In the genomic region with DNA sequence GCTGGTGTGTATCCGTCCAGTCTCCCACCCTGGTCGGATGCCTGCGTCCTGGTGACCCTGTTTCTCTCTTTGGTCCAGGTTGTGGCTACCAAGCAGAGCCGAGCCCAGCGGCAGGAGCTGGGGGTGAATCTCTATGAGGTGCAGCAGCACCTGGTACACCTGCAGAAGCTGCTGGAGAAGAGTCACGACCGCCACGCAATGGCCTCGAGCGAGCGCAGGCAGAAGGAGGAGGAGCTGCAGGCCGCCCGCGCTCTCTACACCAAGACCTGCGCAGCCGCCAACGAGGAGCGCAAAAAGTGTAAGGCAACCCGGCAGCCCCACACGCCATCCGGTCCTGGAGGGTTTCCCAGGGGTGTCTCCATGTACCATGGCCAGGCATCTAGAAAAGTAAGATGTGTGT, we compare ENCODE assay signal across 36 cellular contexts. TPM values are rescaled to one million over a fixed set of nuclear protein-coding genes. Genes with fewer than 3 reads are reported as not detected.
"Had no signal": no experiment of that assay in that cellular context is flagged by ENCODE, and none has a peak within 500 bp of the region (broad histone marks: within the 10 kb centered on the region; RNA-seq: fewer than 3 reads in every experiment).

No MANE protein-coding gene starts in this region.

- H3K36me3 Mint-ChIP-seq: activated CD4-positive, alpha-beta memory T cell treated with anti-CD3 and anti-CD28 coated beads for 36 hours; activated naive CD4-positive, alpha-beta T cell treated with anti-CD3 and anti-CD28 coated beads, Interleukin-2, amount 10 ng/mL, durations not matched to agents 7 days and 5 days; activated naive CD4-positive, alpha-beta T cell treated with anti-CD3 and anti-CD28 coated beads, Interleukin-2, amount 50 U/mL, for 24 hours; activated naive CD8-positive, alpha-beta T cell; activated naive CD8-positive, alpha-beta T cell treated with anti-CD3 and anti-CD28 coated beads, Interleukin-2, amount 10 ng/mL, durations not matched to agents 7 days and 5 days had no signal

- H3K4me1 Mint-ChIP-seq: activated B cell treated with CpG ODN at 0.5 μM for 24 hours; activated CD4-positive, alpha-beta T cell treated with anti-CD3 and anti-CD28 coated beads, Interleukin-2, amount 10 ng/mL, durations not matched to agents 24 days and 14 days; activated naive CD4-positive, alpha-beta T cell treated with anti-CD3 and anti-CD28 coated beads, Interleukin-2, amount 10 ng/mL, durations not matched to agents 7 days and 5 days; activated naive CD4-positive, alpha-beta T cell treated with anti-CD3 and anti-CD28 coated beads, Interleukin-2, amount 50 U/mL, for 24 hours; activated naive CD8-positive, alpha-beta T cell treated with anti-CD3 and anti-CD28 coated beads, Interleukin-2, amount 50 U/mL, for 24 hours had no signal

- FAIRE-seq: bronchial epithelial cell, TTC549 had no signal

- DNase-seq: activated B cell treated with CpG ODN at 0.5 μM for 24 hours; activated CD4-positive, alpha-beta memory T cell treated with anti-CD3 and anti-CD28 coated beads for 36 hours; activated CD4-positive, alpha-beta T cell treated with anti-CD3 and anti-CD28 coated beads for 4 hours; activated CD4-positive, alpha-beta T cell treated with anti-CD3 and anti-CD28 coated beads, Interleukin-2, amount 10 ng/mL, durations not matched to agents 24 days and 14 days; activated CD4-positive, alpha-beta T cell treated with anti-CD3 and anti-CD28 coated beads, Interleukin-2, amount 50 U/mL, for 1 hour; activated CD4-positive, alpha-beta T cell treated with anti-CD3 and anti-CD28 coated beads, Interleukin-2, amount 50 U/mL, for 4 hours; activated CD4-positive, CD25-positive, alpha-beta regulatory T cell treated with anti-CD3 and anti-CD28 coated beads, Interleukin-2, amount 50 U/mL, for 72 hours; activated CD8-positive, alpha-beta memory T cell treated with anti-CD3 and anti-CD28 coated beads, Interleukin-2, amount 50 U/mL, for 4 hours; activated CD8-positive, alpha-beta T cell treated with anti-CD3 and anti-CD28 coated beads for 36 hours; activated effector memory CD4-positive, alpha-beta T cell treated with Interleukin-2 at 50 U/mL for 16 hours; activated gamma-delta T cell; activated naive CD4-positive, alpha-beta T cell treated with anti-CD3 and anti-CD28 coated beads, Interleukin-2, amount 10 ng/mL, durations not matched to agents 7 days and 5 days; activated naive CD4-positive, alpha-beta T cell treated with Interleukin-2 at 50 U/mL for 16 hours; activated naive CD8-positive, alpha-beta T cell treated with anti-CD3 and anti-CD28 coated beads, Interleukin-2, amount 10 ng/mL, durations not matched to agents 7 days and 5 days; activated naive CD8-positive, alpha-beta T cell treated with anti-CD3 and anti-CD28 coated beads, Interleukin-2, amount 50 U/mL, for 24 hours; activated T-cell treated with anti-CD3 and anti-CD28 coated beads for 4 hours; activated T-cell treated with anti-CD3 and anti-CD28 coated beads, Interleukin-2, amount 50 U/mL, for 1 hour; activated T-cell treated with anti-CD3 and anti-CD28 coated beads, Interleukin-2, amount 50 U/mL, for 4 hours; activated T-cell treated with anti-CD3 and anti-CD28 coated beads, Interleukin-2, amount 50 U/mL, for 72 hours; amygdala; anterior cingulate cortex; central memory CD4-positive, alpha-beta T cell; T-helper 1 cell; T-helper 2 cell; T-helper 9 cell had no signal

- H3K27ac Mint-ChIP-seq: activated B cell treated with CpG ODN at 0.5 μM for 24 hours; activated CD4-positive, alpha-beta memory T cell treated with anti-CD3 and anti-CD28 coated beads for 36 hours; activated CD4-positive, alpha-beta T cell treated with anti-CD3 and anti-CD28 coated beads, Interleukin-2, amount 10 ng/mL, durations not matched to agents 24 days and 14 days; activated CD8-positive, alpha-beta T cell treated with anti-CD3 and anti-CD28 coated beads for 36 hours; activated naive CD4-positive, alpha-beta T cell treated with anti-CD3 and anti-CD28 coated beads, Interleukin-2, amount 10 ng/mL, durations not matched to agents 7 days and 5 days; activated naive CD4-positive, alpha-beta T cell treated with anti-CD3 and anti-CD28 coated beads, Interleukin-2, amount 50 U/mL, for 24 hours; activated naive CD8-positive, alpha-beta T cell; activated naive CD8-positive, alpha-beta T cell treated with anti-CD3 and anti-CD28 coated beads, Interleukin-2, amount 10 ng/mL, durations not matched to agents 7 days and 5 days; activated naive CD8-positive, alpha-beta T cell treated with anti-CD3 and anti-CD28 coated beads, Interleukin-2, amount 50 U/mL, for 24 hours; activated T-cell treated with anti-CD3 and anti-CD28 coated beads, Interleukin-2, amount 50 U/mL, for 72 hours; activated T-helper 2 cell treated with anti-CD3 and anti-CD28 coated beads, Interferon-gamma antibody, Interleukin-2, Interleukin-4, amounts not matched to agents 10 μg/mL and 5 μg/mL and 100 μg/mL, durations not matched to agents 14 hours and 24 hours and 36 hours; brain; T-helper 1 cell treated with Interleukin-12 subunit alpha and Interleukin-12 subunit beta and Interleukin-4 antibody, amounts not matched to agents 30 μg/mL and 1 μg/mL, for 36 hours; T-helper 2 cell treated with Interferon-gamma antibody and Interleukin-4, amounts not matched to agents 5 μg/mL and 100 μg/mL, for 36 hours had no signal

- ATAC-seq: activated CD8-positive, alpha-beta T cell treated with anti-CD3 and anti-CD28 coated beads for 36 hours; activated naive CD8-positive, alpha-beta T cell treated with anti-CD3 and anti-CD28 coated beads, Interleukin-2, amount 50 U/mL, for 24 hours; activated T-cell treated with anti-CD3 and anti-CD28 coated beads, Interleukin-2, amount 50 U/mL, for 4 hours; activated T-cell treated with anti-CD3 and anti-CD28 coated beads, Interleukin-2, amount 50 U/mL, for 72 hours had no signal

- H3K4me1 ChIP-seq: ascending aorta had no signal

- H3K27me3 ChIP-seq: ascending aorta, cardiac muscle cell had no signal

- H3K4me3 Mint-ChIP-seq: activated B cell treated with CpG ODN at 0.5 μM for 24 hours; activated CD4-positive, alpha-beta memory T cell treated with anti-CD3 and anti-CD28 coated beads for 36 hours; activated CD4-positive, alpha-beta T cell treated with anti-CD3 and anti-CD28 coated beads, Interleukin-2, amount 10 ng/mL, durations not matched to agents 24 days and 14 days; activated CD8-positive, alpha-beta T cell treated with anti-CD3 and anti-CD28 coated beads for 36 hours; activated naive CD4-positive, alpha-beta T cell treated with anti-CD3 and anti-CD28 coated beads, Interleukin-2, amount 10 ng/mL, durations not matched to agents 7 days and 5 days; activated naive CD4-positive, alpha-beta T cell treated with anti-CD3 and anti-CD28 coated beads, Interleukin-2, amount 50 U/mL, for 24 hours; activated naive CD8-positive, alpha-beta T cell; activated naive CD8-positive, alpha-beta T cell treated with anti-CD3 and anti-CD28 coated beads, Interleukin-2, amount 10 ng/mL, durations not matched to agents 7 days and 5 days; activated naive CD8-positive, alpha-beta T cell treated with anti-CD3 and anti-CD28 coated beads, Interleukin-2, amount 50 U/mL, for 24 hours; activated T-cell treated with anti-CD3 and anti-CD28 coated beads, Interleukin-2, amount 50 U/mL, for 4 hours; activated T-cell treated with anti-CD3 and anti-CD28 coated beads, Interleukin-2, amount 50 U/mL, for 72 hours; brain; T-helper 1 cell treated with Interleukin-12 subunit alpha and Interleukin-12 subunit beta and Interleukin-4 antibody, amounts not matched to agents 30 μg/mL and 1 μg/mL, for 36 hours; T-helper 2 cell treated with Interferon-gamma antibody and Interleukin-4, amounts not matched to agents 5 μg/mL and 100 μg/mL, for 36 hours had no signal

- H3K4me3 ChIP-seq: ascending aorta, cardiac muscle cell had no signal

- H3K9me3 ChIP-seq: ascending aorta had no signal

- H3K27ac ChIP-seq: ascending aorta, cardiac muscle cell, VCaP had no signal

- H3K27me3 Mint-ChIP-seq: activated CD4-positive, alpha-beta memory T cell treated with anti-CD3 and anti-CD28 coated beads for 36 hours; activated CD8-positive, alpha-beta T cell treated with anti-CD3 and anti-CD28 coated beads for 36 hours; activated naive CD4-positive, alpha-beta T cell treated with anti-CD3 and anti-CD28 coated beads, Interleukin-2, amount 50 U/mL, for 24 hours; activated naive CD8-positive, alpha-beta T cell; activated naive CD8-positive, alpha-beta T cell treated with anti-CD3 and anti-CD28 coated beads, Interleukin-2, amount 10 ng/mL, durations not matched to agents 7 days and 5 days; activated naive CD8-positive, alpha-beta T cell treated with anti-CD3 and anti-CD28 coated beads, Interleukin-2, amount 50 U/mL, for 24 hours; brain had no signal

- H3K9me3 Mint-ChIP-seq: activated B cell treated with CpG ODN at 0.5 μM for 24 hours; activated CD4-positive, alpha-beta memory T cell treated with anti-CD3 and anti-CD28 coated beads for 36 hours; activated CD4-positive, alpha-beta T cell treated with anti-CD3 and anti-CD28 coated beads, Interleukin-2, amount 10 ng/mL, durations not matched to agents 24 days and 14 days; activated CD8-positive, alpha-beta T cell treated with anti-CD3 and anti-CD28 coated beads for 36 hours; activated naive CD4-positive, alpha-beta T cell treated with anti-CD3 and anti-CD28 coated beads, Interleukin-2, amount 10 ng/mL, durations not matched to agents 7 days and 5 days; activated naive CD4-positive, alpha-beta T cell treated with anti-CD3 and anti-CD28 coated beads, Interleukin-2, amount 50 U/mL, for 24 hours; activated naive CD8-positive, alpha-beta T cell treated with anti-CD3 and anti-CD28 coated beads, Interleukin-2, amount 10 ng/mL, durations not matched to agents 7 days and 5 days; activated naive CD8-positive, alpha-beta T cell treated with anti-CD3 and anti-CD28 coated beads, Interleukin-2, amount 50 U/mL, for 24 hours; activated T-cell treated with anti-CD3 and anti-CD28 coated beads, Interleukin-2, amount 50 U/mL, for 4 hours; activated T-cell treated with anti-CD3 and anti-CD28 coated beads, Interleukin-2, amount 50 U/mL, for 72 hours; activated T-helper 2 cell treated with anti-CD3 and anti-CD28 coated beads, Interferon-gamma antibody, Interleukin-2, Interleukin-4, amounts not matched to agents 10 μg/mL and 5 μg/mL and 100 μg/mL, durations not matched to agents 14 hours and 24 hours and 36 hours; brain; T-helper 1 cell treated with Interleukin-12 subunit alpha and Interleukin-12 subunit beta and Interleukin-4 antibody, amounts not matched to agents 30 μg/mL and 1 μg/mL, for 36 hours; T-helper 2 cell treated with Interferon-gamma antibody and Interleukin-4, amounts not matched to agents 5 μg/mL and 100 μg/mL, for 36 hours had no signal

RNA-seq across cellular contexts. Expression of a gene that starts 13.5 kb away (rescaled TPM):
- total RNA-seq: activated T-helper 2 cell treated with anti-CD3 and anti-CD28 coated beads, Interferon-gamma antibody, Interleukin-2, Interleukin-4, amounts not matched to agents 10 μg/mL and 5 μg/mL and 100 μg/mL, durations not matched to agents 14 hours and 24 hours and 36 hours had no signal
